Comparison of ENCODE assay signal across 2 cellular contexts in genomic region chr3:5260992-5261501, GRCh38.
TF ChIP-seq lines count a peak whose summit lies in the region.

No MANE protein-coding gene starts in this region.

TF ChIP-seq in K562, 482 proteins besides CTCF, POLR2A, EP300 and RAD21 (continued from another document):
- TF ChIP-seq TBL1XR1 (IDR thresholded peaks at IDR 0.05; ENCODE audit: low read length in 2 of 2) (no peak), ZNF512 (tag; IDR thresholded peaks at IDR 0.05) (peak; percentile 90; the same call in 1 of the 2 replicates), ARHGAP35 (IDR thresholded peaks at IDR 0.05; ENCODE audit: partially characterized antibody) (no peak), EHMT2 (IDR thresholded peaks at IDR 0.05) (no peak)

TF ChIP-seq in GM23338, 12 proteins besides CTCF, POLR2A, EP300 and RAD21 (continued from another document):
- TF ChIP-seq ZNF114 (CRISPR knock-in tag; IDR thresholded peaks at IDR 0.05) (no peak), ETS1 (IDR thresholded peaks at IDR 0.05) (no peak), ZNF462 (CRISPR knock-in tag; IDR thresholded peaks at IDR 0.05) (no peak)
